24 cellular contexts compared by ENCODE assay signal in genomic region chr9:123990427-123990826, GRCh38. TPM values are rescaled to one million over a fixed set of nuclear protein-coding genes. Genes with fewer than 3 reads are reported as not detected.
"Had no signal": no experiment of that assay in that cellular context is flagged by ENCODE, and none has a peak within 500 bp of the region (broad histone marks: within the 10 kb centered on the region; RNA-seq: fewer than 3 reads in every experiment).

No MANE protein-coding gene starts in this region.

- H3K27ac Mint-ChIP-seq: T-cell had no signal

- H3K4me3 Mint-ChIP-seq: T-cell had no signal

- H3K9me3 ChIP-seq: SK-N-SH had no signal

- H3K9ac ChIP-seq: SK-N-SH had no signal

- DNase-seq: KBM-7; MV-4-11; NCI-H1048; NCI-H1105; NCI-H1436 treated with DMSO at 0.1 percent for 48 hours; NCI-H1694; NCI-H187 treated with DMSO at 0.1 percent for 48 hours; NCI-H2029 treated with DMSO at 0.1 percent for 48 hours; NCI-H2171 treated with DMSO at 0.1 percent for 48 hours; NCI-H446; NCI-H510A; NCI-H524 treated with DMSO at 0.1 percent for 48 hours; NCI-H748 treated with DMSO at 0.1 percent for 48 hours; NK-92 treated with Interleukin-12 subunit alpha and Interleukin-12 subunit beta, amount 100 ng/mL, for 24 hours; PC-3; SHP77; SK-N-SH; SW 1271; T-cell had no signal

- H3K9me3 Mint-ChIP-seq: T-cell had no signal

- ATAC-seq: Panc1, PC-3, T-cell had no signal

- H3K4me2 ChIP-seq: SK-N-SH had no signal

- H3K27ac ChIP-seq: HL-60, RWPE1 had no signal

- H3K36me3 Mint-ChIP-seq: T-cell had no signal

- H3K4me1 Mint-ChIP-seq: T-cell had no signal

RNA-seq across cellular contexts. Expression of gene LHX2, which starts 21.1 kb away (rescaled TPM):
- total RNA-seq: OCI-LY7, SK-MEL-5, T-cell had no signal
